25 cellular contexts compared by ENCODE assay signal in the genomic region with DNA sequence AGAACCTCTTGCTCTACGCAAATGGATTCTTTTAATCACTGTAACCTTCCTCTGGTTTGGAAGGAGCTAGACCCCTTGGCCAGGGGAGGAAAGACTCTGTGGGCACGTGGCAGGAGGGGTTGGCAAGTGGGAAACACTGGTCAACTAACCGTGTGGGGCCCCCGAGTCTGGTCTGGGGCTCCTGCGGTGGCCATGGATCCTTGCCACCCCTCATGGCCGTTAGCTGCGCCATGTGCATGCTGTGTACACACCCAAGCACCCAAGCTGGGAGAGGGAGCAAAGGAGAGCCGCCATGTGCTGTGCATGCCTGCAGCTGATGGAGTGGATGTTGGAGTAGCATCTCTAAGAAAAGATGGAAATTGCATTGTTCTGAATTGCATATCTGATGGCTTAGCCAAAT.
"Had no signal": no experiment of that assay in that cellular context is flagged by ENCODE, and none has a peak within 500 bp of the region (broad histone marks: within the 10 kb centered on the region; RNA-seq: fewer than 3 reads in every experiment).

No MANE protein-coding gene starts in this region.

- H3K27ac Mint-ChIP-seq: immature natural killer cell; naive thymus-derived CD8-positive, alpha-beta T cell; nephron; progenitor cell of endocrine pancreas; stimulated activated memory B cell treated with anti-CD40 and anti-IgM and Interleukin-4, amounts not matched to agents 10 μg/mL and 1 μg/mL and 100 μg/mL, for 72 hours had no signal

- H3K4me1 Mint-ChIP-seq: immature natural killer cell; nephron; neural crest cell; stimulated activated memory B cell treated with anti-CD40 and anti-IgM and Interleukin-4, amounts not matched to agents 10 μg/mL and 1 μg/mL and 100 μg/mL, for 72 hours had no signal

- H3K4me2 ChIP-seq: smooth muscle cell had no signal

- H3K9me3 ChIP-seq: left lung, lower lobe of right lung, neutrophil, ovary, right atrium auricular region, right lobe of liver, tibial nerve, upper lobe of left lung, vagina had no signal

- H3K36me3 Mint-ChIP-seq: immature natural killer cell; naive thymus-derived CD8-positive, alpha-beta T cell; stimulated activated memory B cell treated with anti-CD40 and anti-IgM and Interleukin-4, amounts not matched to agents 10 μg/mL and 1 μg/mL and 100 μg/mL, for 72 hours had no signal

- H3K27me3 ChIP-seq: left lung, neutrophil, ovary, right atrium auricular region, right lobe of liver, tibial nerve, upper lobe of left lung, vagina had no signal

- ATAC-seq: left colon; left lung; lower lobe of right lung; naive thymus-derived CD8-positive, alpha-beta T cell; stimulated activated memory B cell treated with anti-CD40 and anti-IgM and Interleukin-4, amounts not matched to agents 10 μg/mL and 1 μg/mL and 100 μg/mL, for 72 hours had no signal

- H3K4me3 ChIP-seq: left lung, lower lobe of right lung, ovary, right atrium auricular region, right lobe of liver, smooth muscle cell, tibial nerve, upper lobe of left lung, vagina had no signal

- H3K4me1 ChIP-seq: left lung, lower lobe of right lung, right atrium auricular region, right lobe of liver, tibial nerve, upper lobe of left lung, vagina had no signal

- DNase-seq: immature natural killer cell; kidney; left colon; lower lobe of right lung; mesenchymal stem cell; naive thymus-derived CD8-positive, alpha-beta T cell; occipital lobe; ovary; right lobe of liver; stimulated activated CD4-positive, alpha-beta T cell treated with anti-CD3 and anti-CD28 coated beads, Interleukin-4, amount 100 ng/mL, for 4 hours; stimulated activated naive CD4-positive, alpha-beta T cell treated with Interleukin-2 at 50 U/mL for 16 hours; stimulated activated naive CD8-positive, alpha-beta T cell treated with anti-CD3 and anti-CD28 coated beads, Interleukin-15, amount 100 ng/mL, for 72 hours; substantia nigra had no signal

- H3K4me3 Mint-ChIP-seq: immature natural killer cell; naive thymus-derived CD8-positive, alpha-beta T cell; nephron; neural crest cell; stimulated activated memory B cell treated with anti-CD40 and anti-IgM and Interleukin-4, amounts not matched to agents 10 μg/mL and 1 μg/mL and 100 μg/mL, for 72 hours; stimulated activated naive CD8-positive, alpha-beta T cell treated with anti-CD3 and anti-CD28 coated beads, Interleukin-15, amount 100 ng/mL, for 72 hours had no signal

- H3K27me3 Mint-ChIP-seq: progenitor cell of endocrine pancreas; stimulated activated memory B cell treated with anti-CD40 and anti-IgM and Interleukin-4, amounts not matched to agents 10 μg/mL and 1 μg/mL and 100 μg/mL, for 72 hours; stimulated activated naive CD8-positive, alpha-beta T cell treated with anti-CD3 and anti-CD28 coated beads, Interleukin-15, amount 100 ng/mL, for 72 hours had no signal

- H3K27ac ChIP-seq: left lung, lower lobe of right lung, neutrophil, ovary, right atrium auricular region, right lobe of liver, tibial nerve, upper lobe of left lung, vagina had no signal

- H3K36me3 ChIP-seq: left lung, lower lobe of right lung, neutrophil, ovary, right atrium auricular region, right lobe of liver, tibial nerve, upper lobe of left lung, vagina had no signal

- FAIRE-seq: islet of Langerhans, kidney had no signal

- H3K9me3 Mint-ChIP-seq: immature natural killer cell; naive thymus-derived CD8-positive, alpha-beta T cell; nephron; neural crest cell had no signal
